26 cellular contexts compared by ENCODE assay signal in genomic region chr6:55950071-55950814, GRCh38.
"Had no signal": no experiment of that assay in that cellular context is flagged by ENCODE, and none has a peak within 500 bp of the region (broad histone marks: within the 10 kb centered on the region; RNA-seq: fewer than 3 reads in every experiment).

No MANE protein-coding gene starts in this region.

- H3K9ac ChIP-seq: parathyroid adenoma had no signal

- H3K27me3 Mint-ChIP-seq: central memory CD8-positive, alpha-beta T cell; dendritic cell treated with granulocyte-macrophage colony-stimulating factor and Interleukin-4, amounts not matched to agents 40 ng/mL and 50 ng/mL, for 4 days; progenitor cell of endocrine pancreas; stimulated activated naive CD8-positive, alpha-beta T cell treated with anti-CD3 and anti-CD28 coated beads, Interleukin-15, amount 100 ng/mL, for 72 hours; type B pancreatic cell had no signal

- DNase-seq: colonic mucosa; effector CD8-positive, alpha-beta T cell; endodermal cell; foreskin fibroblast; gastrocnemius medialis; left cardiac atrium; lower lobe of right lung; natural killer cell; sigmoid colon; stimulated activated CD4-positive, alpha-beta T cell treated with anti-CD3 and anti-CD28 coated beads, Interleukin-15, amount 100 ng/mL, for 24 hours; stimulated activated CD4-positive, alpha-beta T cell treated with anti-CD3 and anti-CD28 coated beads, Interleukin-2, amount 100 ng/mL, for 48 hours; stimulated activated naive CD4-positive, alpha-beta T cell; stimulated activated naive CD8-positive, alpha-beta T cell treated with anti-CD3 and anti-CD28 coated beads, Interleukin-15, amount 100 ng/mL, for 72 hours had no signal

- H3K9me3 ChIP-seq: colonic mucosa, gastrocnemius medialis, lower lobe of right lung, neutrophil, sigmoid colon, suprapubic skin, vagina had no signal

- H3K4me1 Mint-ChIP-seq: central memory CD8-positive, alpha-beta T cell; endodermal cell; natural killer cell; stimulated activated naive CD8-positive, alpha-beta T cell treated with anti-CD3 and anti-CD28 coated beads, Interleukin-15, amount 100 ng/mL, for 72 hours had no signal

- H3K27ac ChIP-seq: colonic mucosa, epithelial cell of prostate, gastrocnemius medialis, heart left ventricle, hepatocyte, left lung, lower lobe of right lung, neutrophil, parathyroid adenoma, sigmoid colon, suprapubic skin, vagina had no signal

- H3K4me1 ChIP-seq: colonic mucosa, left lung, lower lobe of right lung, parathyroid adenoma, suprapubic skin, vagina had no signal

- H3K79me2 ChIP-seq: hepatocyte, parathyroid adenoma had no signal

- H2AFZ ChIP-seq: hepatocyte, parathyroid adenoma had no signal

- ATAC-seq: esophagus mucosa; gastrocnemius medialis; left cardiac atrium; left lung; natural killer cell; stimulated activated naive CD8-positive, alpha-beta T cell treated with anti-CD3 and anti-CD28 coated beads, Interleukin-15, amount 100 ng/mL, for 72 hours had no signal

- H3K4me2 ChIP-seq: hepatocyte had no signal

- H3K36me3 Mint-ChIP-seq: natural killer cell, type B pancreatic cell had no signal

- H3K27me3 ChIP-seq: colonic mucosa, gastrocnemius medialis, heart left ventricle, hepatocyte, left lung, neutrophil, sigmoid colon, suprapubic skin, vagina had no signal

- H3K27ac Mint-ChIP-seq: dendritic cell treated with granulocyte-macrophage colony-stimulating factor and Interleukin-4, amounts not matched to agents 40 ng/mL and 50 ng/mL, for 4 days; endodermal cell; natural killer cell; progenitor cell of endocrine pancreas; stimulated activated naive CD8-positive, alpha-beta T cell treated with anti-CD3 and anti-CD28 coated beads, Interleukin-15, amount 100 ng/mL, for 72 hours; type B pancreatic cell had no signal

- H3K4me3 ChIP-seq: colonic mucosa, gastrocnemius medialis, heart left ventricle, hepatocyte, left lung, lower lobe of right lung, sigmoid colon, suprapubic skin, vagina had no signal

- H3K36me3 ChIP-seq: colonic mucosa, gastrocnemius medialis, heart left ventricle, left lung, lower lobe of right lung, neutrophil, sigmoid colon, suprapubic skin, vagina had no signal

- H3K4me3 Mint-ChIP-seq: central memory CD8-positive, alpha-beta T cell; dendritic cell treated with granulocyte-macrophage colony-stimulating factor and Interleukin-4, amounts not matched to agents 40 ng/mL and 50 ng/mL, for 4 days; endodermal cell; natural killer cell; stimulated activated naive CD8-positive, alpha-beta T cell treated with anti-CD3 and anti-CD28 coated beads, Interleukin-15, amount 100 ng/mL, for 72 hours; type B pancreatic cell had no signal
